Comparison of ENCODE assay signal across 28 cellular contexts in the genomic region with DNA sequence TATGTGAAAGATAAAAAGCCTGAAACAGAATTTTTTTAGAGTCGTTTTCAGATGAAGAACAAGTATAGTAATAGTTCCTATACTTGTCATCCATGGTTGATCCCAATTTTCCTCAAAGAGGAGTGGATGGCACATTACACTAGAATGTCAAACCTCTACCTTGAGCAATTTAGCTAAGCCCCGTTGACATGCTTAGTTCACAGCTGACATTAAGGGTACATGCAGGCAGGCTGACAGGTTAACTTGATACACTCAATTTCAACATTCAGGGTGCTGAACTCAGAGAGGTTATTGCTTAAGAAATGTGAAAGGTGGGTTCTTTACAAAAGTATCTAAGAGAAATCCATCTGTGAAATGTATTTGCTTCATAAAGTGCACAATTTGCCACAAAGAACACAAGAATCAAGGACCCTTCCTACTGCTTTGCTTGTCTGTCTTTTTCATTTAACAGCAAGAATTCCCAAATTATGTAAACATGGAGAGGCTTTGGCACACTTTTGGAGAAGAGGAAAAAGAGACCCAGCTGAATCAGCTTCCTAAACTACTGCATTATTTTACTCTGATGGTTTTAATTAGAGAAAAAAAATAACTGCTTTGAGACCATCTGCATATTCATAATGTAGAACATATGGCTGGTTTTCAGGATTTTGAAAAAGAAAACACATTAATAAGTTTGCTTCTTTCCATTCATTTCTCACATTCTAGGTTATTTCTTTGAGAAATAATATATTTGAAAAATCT.
"Had no signal": no experiment of that assay in that cellular context is flagged by ENCODE, and none has a peak within 500 bp of the region (broad histone marks: within the 10 kb centered on the region; RNA-seq: fewer than 3 reads in every experiment).

No MANE protein-coding gene starts in this region.

- H3K9me3 Mint-ChIP-seq: activated naive CD4-positive, alpha-beta T cell treated with anti-CD3 and anti-CD28 coated beads, Interleukin-2, amount 50 U/mL, for 72 hours; activated naive CD8-positive, alpha-beta T cell treated with anti-CD3 and anti-CD28 coated beads, Interleukin-2, amount 50 U/mL, for 24 hours; activated T-cell treated with anti-CD3 and anti-CD28 coated beads, Interleukin-2, amount 50 U/mL, for 24 hours; activated T-helper 1 cell treated with anti-CD3 and anti-CD28 coated beads, Interleukin-12 subunit alpha, Interleukin-12 subunit beta, Interleukin-2, Interleukin-4 antibody, amounts not matched to agents 30 ng/mL and 10 ng/mL and 1 ng/mL, durations not matched to agents 14 hours and 24 hours and 36 hours; brain; central memory CD8-positive, alpha-beta T cell; WTC11 had no signal

- H3K27ac ChIP-seq: SJSA1 had no signal

- H3K27ac Mint-ChIP-seq: activated CD8-positive, alpha-beta memory T cell treated with anti-CD3 and anti-CD28 coated beads, Interleukin-2, amount 10 ng/mL, durations not matched to agents 7 days and 5 days; activated naive CD4-positive, alpha-beta T cell treated with anti-CD3 and anti-CD28 coated beads, Interleukin-2, amount 50 U/mL, for 72 hours; activated naive CD8-positive, alpha-beta T cell treated with anti-CD3 and anti-CD28 coated beads, Interleukin-2, amount 50 U/mL, for 24 hours; activated T-cell treated with anti-CD3 and anti-CD28 coated beads, Interleukin-2, amount 50 U/mL, for 24 hours; activated T-helper 1 cell treated with anti-CD3 and anti-CD28 coated beads, Interleukin-12 subunit alpha, Interleukin-12 subunit beta, Interleukin-2, Interleukin-4 antibody, amounts not matched to agents 30 ng/mL and 10 ng/mL and 1 ng/mL, durations not matched to agents 14 hours and 24 hours and 36 hours; T-helper 17 cell; WTC11 had no signal

- H3K4me1 Mint-ChIP-seq: activated CD8-positive, alpha-beta memory T cell treated with anti-CD3 and anti-CD28 coated beads, Interleukin-2, amount 10 ng/mL, durations not matched to agents 7 days and 5 days; activated naive CD8-positive, alpha-beta T cell treated with anti-CD3 and anti-CD28 coated beads, Interleukin-2, amount 50 U/mL, for 24 hours; central memory CD8-positive, alpha-beta T cell; T-helper 17 cell had no signal

- H3K4me3 ChIP-seq: SJSA1 had no signal

- H3K27me3 ChIP-seq: SJSA1 had no signal

- H3K27me3 Mint-ChIP-seq: brain had no signal

- H3K36me3 ChIP-seq: SJSA1 had no signal

- H3K4me1 ChIP-seq: SJSA1 had no signal

- H3K4me3 Mint-ChIP-seq: activated CD8-positive, alpha-beta memory T cell treated with anti-CD3 and anti-CD28 coated beads, Interleukin-2, amount 10 ng/mL, durations not matched to agents 7 days and 5 days; activated naive CD8-positive, alpha-beta T cell treated with anti-CD3 and anti-CD28 coated beads, Interleukin-2, amount 50 U/mL, for 24 hours; activated T-cell treated with anti-CD3 and anti-CD28 coated beads, Interleukin-2, amount 50 U/mL, for 24 hours; activated T-helper 1 cell treated with anti-CD3 and anti-CD28 coated beads, Interleukin-12 subunit alpha, Interleukin-12 subunit beta, Interleukin-2, Interleukin-4 antibody, amounts not matched to agents 30 ng/mL and 10 ng/mL and 1 ng/mL, durations not matched to agents 14 hours and 24 hours and 36 hours; central memory CD8-positive, alpha-beta T cell; T-helper 17 cell; WTC11 had no signal

- H3K36me3 Mint-ChIP-seq: activated CD8-positive, alpha-beta memory T cell treated with anti-CD3 and anti-CD28 coated beads, Interleukin-2, amount 10 ng/mL, durations not matched to agents 7 days and 5 days; activated naive CD4-positive, alpha-beta T cell treated with anti-CD3 and anti-CD28 coated beads, Interleukin-2, amount 50 U/mL, for 72 hours; brain; WTC11 had no signal

- DNase-seq: activated CD4-positive, alpha-beta T cell treated with anti-CD3 and anti-CD28 coated beads for 48 hours; activated CD4-positive, alpha-beta T cell treated with anti-CD3 and anti-CD28 coated beads, Interleukin-2, amount 50 U/mL, for 48 hours; activated CD4-positive, CD25-positive, alpha-beta regulatory T cell treated with anti-CD3 and anti-CD28 coated beads, Interleukin-2, amount 50 U/mL, for 72 hours; activated CD8-positive, alpha-beta memory T cell treated with anti-CD3 and anti-CD28 coated beads, Interleukin-2, amount 10 ng/mL, durations not matched to agents 7 days and 5 days; activated effector memory CD4-positive, alpha-beta T cell treated with Interleukin-2 at 50 U/mL for 16 hours; activated naive CD4-positive, alpha-beta T cell; activated naive CD8-positive, alpha-beta T cell treated with anti-CD3 and anti-CD28 coated beads, Interleukin-2, amount 50 U/mL, for 24 hours; activated T-cell treated with anti-CD3 and anti-CD28 coated beads, Interleukin-2, amount 50 U/mL, for 24 hours; amygdala; Kasumi-1; KBM-7; NCI-H1105 treated with DMSO at 0.1 percent for 48 hours; NCI-H146; NCI-H2029 treated with DMSO at 0.1 percent for 48 hours; NCI-H446; NCI-H524 treated with DMSO at 0.1 percent for 48 hours; NCI-H774; NK-92 treated with Interleukin-12 subunit alpha and Interleukin-12 subunit beta, amount 100 ng/mL, for 24 hours; PC-3; SHP77; T-helper 17 cell; T-helper 9 cell had no signal

- H3K9me3 ChIP-seq: SJSA1 had no signal
